In genomic region chr12:51188359-51189051, GRCh38 we compare ENCODE assay signal across 13 cellular contexts. TPM values are rescaled to one million over a fixed set of nuclear protein-coding genes. Genes with fewer than 3 reads are reported as not detected.
DNase-seq lines count a peak whose midpoint lies in the region; ATAC-seq, FAIRE-seq and TF ChIP-seq lines count a peak whose summit lies in the region.
"Had no signal": no experiment of that assay in that cellular context is flagged by ENCODE, and none has a peak within 500 bp of the region (broad histone marks: within the 10 kb centered on the region; RNA-seq: fewer than 3 reads in every experiment).

No MANE protein-coding gene starts in this region.

- H3K4me3 Mint-ChIP-seq in endothelial cell (ENCODE audit: unreplicated experiment) = peak overlapping the region; percentile 42
- no peak overlapping the region for H3K4me3 Mint-ChIP-seq in activated CD4-positive, alpha-beta T cell treated with anti-CD3 and anti-CD28 coated beads, Interleukin-2, amount 10 ng/mL, durations not matched to agents 7 days and 5 days
- H3K4me3 Mint-ChIP-seq: CD14-positive monocyte had no signal

- H3K36me3 Mint-ChIP-seq in endothelial cell (ENCODE audit: low read depth, unreplicated experiment) = peaks cover 7% of the 10 kb centered on the region
- H3K36me3 Mint-ChIP-seq in activated CD4-positive, alpha-beta T cell treated with anti-CD3 and anti-CD28 coated beads, Interleukin-2, amount 10 ng/mL, durations not matched to agents 7 days and 5 days (ENCODE audit: low read depth) = no peaks in the 10 kb centered on the region
- H3K36me3 Mint-ChIP-seq: activated naive CD4-positive, alpha-beta T cell treated with anti-CD3 and anti-CD28 coated beads, Interleukin-2, amount 50 U/mL, for 72 hours had no signal

- POLR2A ChIA-PET in GM10248 (lab: Yijun Ruan, JAX) = interaction anchor here (0.5 kb wide), 1 partner anchor 732 kb away, joined by 6 read pairs; no protein-coding TSS in a partner anchor
- POLR2A ChIA-PET in activated CD4-positive, alpha-beta T cell treated with anti-CD3 and anti-CD28 coated beads, Interleukin-2, amount 10 ng/mL, durations not matched to agents 7 days and 5 days (lab: Charles Lee) = no interaction called here

- TF ChIP-seq CTCF in GM10248 (IDR thresholded peaks at IDR 0.05; ENCODE audit: control extremely low read depth, extremely low read depth, low read depth, missing control alignments) = no peak
- TF ChIP-seq CTCF in endothelial cell (IDR thresholded peaks at IDR 0.05; ENCODE audit: unreplicated experiment) = no peak
- TF ChIP-seq CTCF in D721Med (IDR thresholded peaks at IDR 0.05; ENCODE audit: insufficient read depth, missing control alignments) = no peak

- peaks cover 20% of the 10 kb centered on the region for H3K4me1 Mint-ChIP-seq in endothelial cell (ENCODE audit: unreplicated experiment)
- H3K4me1 Mint-ChIP-seq in activated CD4-positive, alpha-beta T cell treated with anti-CD3 and anti-CD28 coated beads, Interleukin-2, amount 10 ng/mL, durations not matched to agents 7 days and 5 days = no peaks in the 10 kb centered on the region
- H3K4me1 Mint-ChIP-seq: CD14-positive monocyte had no signal

- H3K9me3 Mint-ChIP-seq in endothelial cell (ENCODE audit: unreplicated experiment) = no peaks in the 10 kb centered on the region
- no peaks in the 10 kb centered on the region for H3K9me3 Mint-ChIP-seq in activated CD4-positive, alpha-beta T cell treated with anti-CD3 and anti-CD28 coated beads, Interleukin-2, amount 10 ng/mL, durations not matched to agents 7 days and 5 days
- H3K9me3 Mint-ChIP-seq: activated naive CD4-positive, alpha-beta T cell treated with anti-CD3 and anti-CD28 coated beads, Interleukin-2, amount 50 U/mL, for 72 hours had no signal

- no peak overlapping the region for H3K27ac Mint-ChIP-seq in endothelial cell (ENCODE audit: unreplicated experiment)
- no peak overlapping the region for H3K27ac Mint-ChIP-seq in activated CD4-positive, alpha-beta T cell treated with anti-CD3 and anti-CD28 coated beads, Interleukin-2, amount 10 ng/mL, durations not matched to agents 7 days and 5 days

- CTCF ChIA-PET in GM10248 (lab: Yijun Ruan, JAX) = interaction anchor here (0.9 to 1.4 kb wide), 8 partner anchors 9 to 186 kb away, joined by 3 to 5 read pairs (median 4); partner anchors contain the start of gene POU6F1
- CTCF ChIA-PET in activated CD4-positive, alpha-beta T cell treated with anti-CD3 and anti-CD28 coated beads, Interleukin-2, amount 10 ng/mL, durations not matched to agents 7 days and 5 days (lab: Charles Lee) = interaction anchor here (0.5 to 1.1 kb wide), 2 partner anchors 59 to 160 kb away, joined by 3 read pairs; no protein-coding TSS in a partner anchor

- ATAC-seq in GM19351 (IDR thresholded peaks at IDR 0.05; ENCODE audit: unreplicated experiment) (peak; percentile 58), HG03045 (IDR thresholded peaks at IDR 0.05; ENCODE audit: unreplicated experiment) (peak; percentile 41)
- ATAC-seq: activated naive CD4-positive, alpha-beta T cell treated with anti-CD3 and anti-CD28 coated beads, Interleukin-2, amount 50 U/mL, for 72 hours; heart right ventricle had no signal

- H3K27me3 Mint-ChIP-seq in endothelial cell (ENCODE audit: unreplicated experiment) = peaks cover 7% of the 10 kb centered on the region
- no peaks in the 10 kb centered on the region for H3K27me3 Mint-ChIP-seq in activated CD4-positive, alpha-beta T cell treated with anti-CD3 and anti-CD28 coated beads, Interleukin-2, amount 10 ng/mL, durations not matched to agents 7 days and 5 days

- DNase-seq in GM10248 (ENCODE audit: extremely low spot score) (peak; percentile 77), endothelial cell (ENCODE audit: low spot score) (no peak), NCI-H2227 (lab: John Stamatoyannopoulos, UW; ENCODE audit: unreplicated experiment) (no peak), putamen (ENCODE audit: low spot score) (no peak), D721Med (ENCODE audit: insufficient read length, low spot score) (no peak)
- no peak for DNase-seq in activated CD4-positive, alpha-beta T cell treated with anti-CD3 and anti-CD28 coated beads, Interleukin-2, amount 10 ng/mL, durations not matched to agents 7 days and 5 days
- DNase-seq: heart right ventricle, MG63, PC-9 had no signal

- FAIRE-seq in D721Med (lab: Jason Lieb, UNC) = no peak

RNA-seq across cellular contexts. Expression of gene TFCP2, which starts 15.6 kb away (rescaled TPM):
- total RNA-seq in endothelial cell (ENCODE audit: unreplicated experiment) = 29.5 TPM
- 10 to 100 TPM; 39.2 to 40.9 TPM for total RNA-seq in activated CD4-positive, alpha-beta T cell treated with anti-CD3 and anti-CD28 coated beads, Interleukin-2, amount 10 ng/mL, durations not matched to agents 7 days and 5 days

RNA-seq across cellular contexts. Expression of gene POU6F1, which starts 29.4 kb away (rescaled TPM):
- total RNA-seq in endothelial cell (ENCODE audit: unreplicated experiment) = 10.8 TPM
- total RNA-seq in activated CD4-positive, alpha-beta T cell treated with anti-CD3 and anti-CD28 coated beads, Interleukin-2, amount 10 ng/mL, durations not matched to agents 7 days and 5 days = 1 to 10 TPM; 4.7 to 6.3 TPM

RNA-seq across cellular contexts. Expression of gene DAZAP2, which starts 50.1 kb away (rescaled TPM):
- 28.1 TPM for total RNA-seq in endothelial cell (ENCODE audit: unreplicated experiment)
- total RNA-seq in activated CD4-positive, alpha-beta T cell treated with anti-CD3 and anti-CD28 coated beads, Interleukin-2, amount 10 ng/mL, durations not matched to agents 7 days and 5 days = 100 to 1,000 TPM; 219 to 260 TPM
